13 cellular contexts compared by ENCODE assay signal in genomic region chr6:43846556-43846955, GRCh38.
"Had no signal": no experiment of that assay in that cellular context is flagged by ENCODE, and none has a peak within 500 bp of the region (broad histone marks: within the 10 kb centered on the region; RNA-seq: fewer than 3 reads in every experiment).

No MANE protein-coding gene starts in this region.

- H3K9me3 ChIP-seq: left lung, sigmoid colon had no signal

- DNase-seq: activated B cell treated with CpG ODN at 0.5 μM for 24 hours; activated CD4-positive, alpha-beta T cell treated with anti-CD3 and anti-CD28 coated beads, Interleukin-2, amount 50 U/mL, for 1 hour; activated naive CD4-positive, alpha-beta T cell treated with anti-CD3 and anti-CD28 coated beads, Interleukin-2, amount 10 ng/mL, durations not matched to agents 7 days and 5 days; dorsolateral prefrontal cortex; foreskin keratinocyte; left lung; sigmoid colon; stimulated activated CD4-positive, alpha-beta T cell treated with anti-CD3 and anti-CD28 coated beads, Interleukin-4, amount 100 ng/mL, for 24 hours; T-helper 17 cell had no signal

- H3K4me1 Mint-ChIP-seq: activated B cell treated with CpG ODN at 0.5 μM for 24 hours; activated naive CD4-positive, alpha-beta T cell treated with anti-CD3 and anti-CD28 coated beads, Interleukin-2, amount 10 ng/mL, durations not matched to agents 7 days and 5 days; memory B cell had no signal

- H3K4me1 ChIP-seq: foreskin keratinocyte, left lung, sigmoid colon had no signal

- H3K27ac ChIP-seq: dorsolateral prefrontal cortex, foreskin keratinocyte, left lung, sigmoid colon had no signal

- H3K9me3 Mint-ChIP-seq: activated B cell treated with CpG ODN at 0.5 μM for 24 hours; activated naive CD4-positive, alpha-beta T cell treated with anti-CD3 and anti-CD28 coated beads, Interleukin-2, amount 10 ng/mL, durations not matched to agents 7 days and 5 days; activated T-helper 2 cell treated with anti-CD3 and anti-CD28 coated beads, Interferon-gamma antibody, Interleukin-2, Interleukin-4, amounts not matched to agents 10 μg/mL and 5 μg/mL and 100 μg/mL, durations not matched to agents 14 hours and 24 hours and 36 hours; memory B cell; nephron; stimulated activated naive CD8-positive, alpha-beta T cell treated with anti-CD3 and anti-CD28 coated beads, Interleukin-15, Interleukin-2, amounts not matched to agents 100 ng/mL and 50 ng/mL, for 24 hours had no signal

- H3K27ac Mint-ChIP-seq: activated B cell treated with CpG ODN at 0.5 μM for 24 hours; activated naive CD4-positive, alpha-beta T cell treated with anti-CD3 and anti-CD28 coated beads, Interleukin-2, amount 10 ng/mL, durations not matched to agents 7 days and 5 days; activated T-helper 2 cell treated with anti-CD3 and anti-CD28 coated beads, Interferon-gamma antibody, Interleukin-2, Interleukin-4, amounts not matched to agents 10 μg/mL and 5 μg/mL and 100 μg/mL, durations not matched to agents 14 hours and 24 hours and 36 hours; memory B cell; nephron; stimulated activated naive CD8-positive, alpha-beta T cell treated with anti-CD3 and anti-CD28 coated beads, Interleukin-15, Interleukin-2, amounts not matched to agents 100 ng/mL and 50 ng/mL, for 24 hours; T-helper 17 cell had no signal

- H3K4me3 ChIP-seq: dorsolateral prefrontal cortex, left lung, sigmoid colon had no signal

- H3K36me3 Mint-ChIP-seq: activated naive CD4-positive, alpha-beta T cell treated with anti-CD3 and anti-CD28 coated beads, Interleukin-2, amount 10 ng/mL, durations not matched to agents 7 days and 5 days; memory B cell had no signal

- H3K4me3 Mint-ChIP-seq: activated B cell treated with CpG ODN at 0.5 μM for 24 hours; activated naive CD4-positive, alpha-beta T cell treated with anti-CD3 and anti-CD28 coated beads, Interleukin-2, amount 10 ng/mL, durations not matched to agents 7 days and 5 days; memory B cell; nephron; stimulated activated naive CD8-positive, alpha-beta T cell treated with anti-CD3 and anti-CD28 coated beads, Interleukin-15, Interleukin-2, amounts not matched to agents 100 ng/mL and 50 ng/mL, for 24 hours; T-helper 17 cell had no signal

- H3K27me3 ChIP-seq: dorsolateral prefrontal cortex, left lung, sigmoid colon had no signal

- H3K36me3 ChIP-seq: left lung, sigmoid colon had no signal
